In the genomic region with DNA sequence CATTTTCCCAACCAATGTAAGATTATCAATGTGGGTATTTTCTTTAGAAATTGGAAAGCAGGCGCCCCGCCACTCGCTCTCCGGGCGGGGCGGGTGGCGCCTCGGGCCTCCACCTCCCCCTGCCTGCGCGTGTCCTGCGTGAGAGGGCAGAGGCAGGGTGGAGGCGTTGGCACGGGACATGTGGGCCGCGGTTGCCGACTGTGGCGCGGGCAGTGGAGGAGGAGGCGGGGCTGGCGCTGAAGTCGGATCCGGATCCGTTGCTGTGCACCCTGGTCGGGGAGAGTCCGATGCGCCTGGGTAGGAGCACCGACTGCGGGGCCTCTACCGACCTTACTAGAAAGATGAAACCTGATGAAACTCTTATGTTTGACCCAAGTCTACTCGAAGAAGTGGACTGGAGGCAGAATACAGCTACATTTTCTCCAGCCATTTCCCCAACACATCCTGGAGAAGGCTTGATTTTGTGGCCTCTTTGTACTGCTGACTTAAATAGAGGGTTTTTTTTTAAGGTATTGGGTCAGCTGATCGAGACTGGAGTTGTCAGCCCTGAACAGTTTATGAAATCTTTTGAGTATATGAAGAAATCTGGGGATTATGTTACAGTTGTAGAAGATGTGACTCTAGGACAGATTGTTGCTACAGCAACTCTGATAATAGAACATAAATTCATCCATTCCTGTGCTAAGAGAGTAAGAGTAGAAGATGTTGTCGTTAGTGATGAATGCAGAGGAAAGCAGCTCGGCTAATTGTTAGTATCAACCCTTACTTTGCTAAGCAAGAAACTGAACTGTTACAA, we compare ENCODE assay signal across 13 cellular contexts. TPM values are rescaled to one million over a fixed set of nuclear protein-coding genes. Genes with fewer than 3 reads are reported as not detected.
DNase-seq lines count a peak whose midpoint lies in the region; ATAC-seq and TF ChIP-seq lines count a peak whose summit lies in the region.
"Had no signal": no experiment of that assay in that cellular context is flagged by ENCODE, and none has a peak within 500 bp of the region (broad histone marks: within the 10 kb centered on the region; RNA-seq: fewer than 3 reads in every experiment).

No MANE protein-coding gene starts in this region.

- no peak for TF ChIP-seq EP300 in gastroesophageal sphincter (IDR thresholded peaks at IDR 0.05)

- peak overlapping the region; percentile 65 for H3K27ac ChIP-seq in vagina
- no peak overlapping the region for H3K27ac ChIP-seq in gastroesophageal sphincter
- H3K27ac ChIP-seq in foreskin keratinocyte, result no peak overlapping the region

- TF ChIP-seq POLR2A in vagina (IDR thresholded peaks at IDR 0.05), result no peak
- TF ChIP-seq POLR2A in gastroesophageal sphincter (IDR thresholded peaks at IDR 0.05), result no peak

- peak; percentile 34 for DNase-seq in SIG-M5 treated with dmso at 0.1 percent for 504 hours (lab: John Stamatoyannopoulos, UW; ENCODE audit: unreplicated experiment)
- no peak for DNase-seq in SIG-M5 (lab: John Stamatoyannopoulos, UW)
- DNase-seq in amniotic epithelial cell (ENCODE audit: low read depth), result peak; percentile 87
- DNase-seq in iris pigment epithelial cell (ENCODE audit: low read depth), result peak; percentile 90
- no peak for DNase-seq in vagina (ENCODE audit: extremely low spot score in 2 of 2)
- no peak for DNase-seq in foreskin keratinocyte
- DNase-seq: activated CD4-positive, alpha-beta T cell treated with anti-CD3 and anti-CD28 coated beads, Interleukin-2, amount 10 ng/mL, durations not matched to agents 7 days and 5 days; head of caudate nucleus; NCI-H187 treated with DMSO at 0.1 percent for 48 hours; stimulated activated CD4-positive, alpha-beta T cell treated with anti-CD3 and anti-CD28 coated beads, Interleukin-4, amount 100 ng/mL, for 4 hours; T-helper 1 cell had no signal

- no peak for TF ChIP-seq CTCF in vagina (IDR thresholded peaks at IDR 0.05)
- no peak for TF ChIP-seq CTCF in gastroesophageal sphincter (IDR thresholded peaks at IDR 0.05)
- TF ChIP-seq CTCF in foreskin keratinocyte (conservative IDR thresholded peaks at IDR 0.05), result no peak

- no peak for ATAC-seq in gastroesophageal sphincter
- ATAC-seq in foreskin keratinocyte, result no peak
- ATAC-seq in GM18511 (IDR thresholded peaks at IDR 0.05; ENCODE audit: unreplicated experiment), result no peak

- peaks cover 0 to 16% of the 10 kb centered on the region in 2 donors for H3K36me3 ChIP-seq in vagina
- peaks cover 0 to 32% of the 10 kb centered on the region in 2 donors for H3K36me3 ChIP-seq in gastroesophageal sphincter

- H3K4me3 ChIP-seq in vagina (no peak overlapping the region), gastroesophageal sphincter (no peak overlapping the region)

- 72 to 74% methylated on average over 4 to 7 of the region's 33 CpGs for WGBS in gastroesophageal sphincter (ENCODE audit: low coverage in 1 of 2), 2 donors

- no peaks in the 10 kb centered on the region for H3K27me3 ChIP-seq in vagina
- H3K27me3 ChIP-seq in gastroesophageal sphincter, result no peaks in the 10 kb centered on the region
- H3K27me3 ChIP-seq in foreskin keratinocyte, result no peaks in the 10 kb centered on the region

- intact Hi-C loops in vagina (cut with DNase I), result no loop called here

- H3K4me1 ChIP-seq in vagina (no peaks in the 10 kb centered on the region), gastroesophageal sphincter (peaks cover 0 to 13% (median 0%) of the 10 kb centered on the region in 3 donors), foreskin keratinocyte (no peaks in the 10 kb centered on the region)

- no peaks in the 10 kb centered on the region for H3K9me3 ChIP-seq in vagina
- H3K9me3 ChIP-seq in gastroesophageal sphincter, result no peaks in the 10 kb centered on the region

RNA-seq across cellular contexts. Expression of gene PMS1, which starts 37.9 kb away (rescaled TPM):
- total RNA-seq in vagina (20.1 TPM), gastroesophageal sphincter (10 to 100 TPM; 11.4 to 22.9 (median 14.4) TPM), foreskin keratinocyte (20.0 and 20.6 TPM in 2 replicates)
- polyA plus RNA-seq in foreskin keratinocyte, result 8.7 and 10.6 TPM in 2 replicates

RNA-seq across cellular contexts. Expression of gene ORMDL1, which starts 38.0 kb away (rescaled TPM):
- total RNA-seq in vagina (58.9 TPM), gastroesophageal sphincter (10 to 100 TPM; 33.5 to 70.5 (median 53.8) TPM), foreskin keratinocyte (39.8 and 41.1 TPM in 2 replicates)
- 41.4 and 45.5 TPM in 2 replicates for polyA plus RNA-seq in foreskin keratinocyte

RNA-seq across cellular contexts. Expression of gene OSGEPL1, which starts 59.6 kb away (rescaled TPM):
- total RNA-seq in vagina, result 8.1 TPM
- 1 to 10 TPM; 5.0 to 7.7 (median 6.5) TPM for total RNA-seq in gastroesophageal sphincter
- 9.0 and 9.7 TPM in 2 replicates for total RNA-seq in foreskin keratinocyte
- polyA plus RNA-seq in foreskin keratinocyte, result 5.0 and 6.3 TPM in 2 replicates

Comparison
In these comparisons a context has a peak if more than half of its experiments do, and no peak if none do; other contexts are left out.
1. DNase-seq: peak in SIG-M5 treated with dmso at 0.1 percent for 504 hours (single experiment), amniotic epithelial cell (single experiment) and iris pigment epithelial cell (single experiment); none in SIG-M5 (single experiment), vagina (0 of 2) and foreskin keratinocyte (0 of 2).